ENCODE assay signal across 27 cellular contexts in genomic region chr11:125951731-125952130, GRCh38. TPM values are rescaled to one million over a fixed set of nuclear protein-coding genes. Genes with fewer than 3 reads are reported as not detected.
A peak's percentile ranks its signal among the peaks of the same experiment; 100 is the strongest.
DNase-seq lines count a peak whose midpoint lies in the region; ATAC-seq and TF ChIP-seq lines count a peak whose summit lies in the region.
"Had no signal": no experiment of that assay in that cellular context is flagged by ENCODE, and none has a peak within 500 bp of the region (broad histone marks: within the 10 kb centered on the region; RNA-seq: fewer than 3 reads in every experiment).

No MANE protein-coding gene starts in this region.

- TF ChIP-seq CTCF in BE2C (IDR thresholded peaks at IDR 0.05; ENCODE audit: low read depth, low read length) (0 out of 2 replicates have a peak, but pooled peaks have one; percentile 1), VCaP (conservative IDR thresholded peaks at IDR 0.05) (no peak), prostate gland (IDR thresholded peaks at IDR 0.05) (no peak)

- H3K4me1 ChIP-seq in BE2C (peaks cover 33% of the 10 kb centered on the region), prostate gland (replicated peaks) (peaks cover 18% of the 10 kb centered on the region)
- H3K4me1 ChIP-seq: Caco-2 had no signal

- DNase-seq in BE2C = peak; percentile 53
- no peak for DNase-seq in left ventricle myocardium superior
- no peak for DNase-seq in prostate gland (ENCODE audit: low spot score)
- DNase-seq in hippocampal formation (lab: John Stamatoyannopoulos, UW) = no peak
- DNase-seq in NCI-H82 treated with DMSO at 0.1 percent for 48 hours (lab: John Stamatoyannopoulos, UW; ENCODE audit: unreplicated experiment) = no peak
- no peak for DNase-seq in NCI-H1930 (lab: John Stamatoyannopoulos, UW)
- DNase-seq: activated CD8-positive, alpha-beta T cell treated with anti-CD3 and anti-CD28 coated beads, Interleukin-2, amount 10 ng/mL, durations not matched to agents 7 days and 5 days; activated T-cell treated with anti-CD3 and anti-CD28 coated beads, Interleukin-2, amount 50 U/mL, for 24 hours; Caco-2; cortex of kidney; H9; MG63; midbrain; NCI-H1436; NCI-H2171; NCI-H524 treated with DMSO at 0.1 percent for 48 hours; stimulated activated CD4-positive, alpha-beta T cell treated with anti-CD3 and anti-CD28 coated beads, Interleukin-4, amount 100 ng/mL, for 24 hours had no signal

- H3K27me3 ChIP-seq in BE2C (no peaks in the 10 kb centered on the region), prostate gland (replicated peaks; ENCODE audit: insufficient read depth) (no peaks in the 10 kb centered on the region)
- H3K27me3 ChIP-seq: MG63, upper lobe of left lung had no signal

- intact Hi-C loops in left ventricle myocardium superior (cut with micrococcal nuclease) = no loop called here
- intact Hi-C loops in prostate gland (cut with DNase I) = loop anchor here (5.0 to 10.0 kb wide), 2 partner anchors 63 to 111 kb away; partner anchors contain the start of gene CDON

- 77% methylated on average over 11 of the region's 11 CpGs for WGBS in prostate gland

- no peaks in the 10 kb centered on the region for H3K9me3 ChIP-seq in BE2C
- H3K9me3 ChIP-seq in prostate gland = no peaks in the 10 kb centered on the region
- H3K9me3 ChIP-seq: Caco-2, MG63, upper lobe of left lung had no signal

- H3K27ac ChIP-seq in VCaP (peak overlapping the region; percentile 85), prostate gland (peak overlapping the region; percentile 48 to 61)
- H3K27ac ChIP-seq: upper lobe of left lung had no signal

- no peak for TF ChIP-seq POLR2A in prostate gland (IDR thresholded peaks at IDR 0.05)

- ATAC-seq in left ventricle myocardium superior (peak; percentile 20), HG02571 (IDR thresholded peaks at IDR 0.05; ENCODE audit: unreplicated experiment) (no peak)
- ATAC-seq: activated CD4-positive, CD25-positive, alpha-beta regulatory T cell treated with anti-CD3 and anti-CD28 coated beads, Interleukin-2, amount 50 U/mL, for 24 hours; activated CD8-positive, alpha-beta T cell treated with anti-CD3 and anti-CD28 coated beads, Interleukin-2, amount 10 ng/mL, durations not matched to agents 7 days and 5 days had no signal

- H3K4me3 ChIP-seq in BE2C (ENCODE audit: low read depth, low read length) = peak overlapping the region; percentile 15; the same call in 1 of the 2 replicates
- H3K4me3 ChIP-seq in prostate gland = no peak overlapping the region
- H3K4me3 ChIP-seq: MG63, upper lobe of left lung had no signal

- H3K36me3 ChIP-seq in BE2C (peaks cover 27% of the 10 kb centered on the region), prostate gland (no peaks in the 10 kb centered on the region)
- H3K36me3 ChIP-seq: upper lobe of left lung had no signal

RNA-seq across cellular contexts. Expression of gene VSIG10L2, which starts 5.9 kb away (rescaled TPM):
- 1.3 TPM for polyA plus RNA-seq in BE2C (2012; ENCODE audit: insufficient read depth, insufficient read length, low read depth)
- total RNA-seq in left ventricle myocardium superior (not detected), prostate gland (1 to 10 TPM in 1 of 2 donors, under 1 TPM in 1; 0.14 to 1.3 TPM)
- total RNA-seq: A673; activated CD8-positive, alpha-beta T cell treated with anti-CD3 and anti-CD28 coated beads, Interleukin-2, amount 10 ng/mL, durations not matched to agents 7 days and 5 days; Caco-2; Daoy; H9; left colon; pulmonary artery endothelial cell had no signal
- polyA plus RNA-seq: BJ, neural cell had no signal

RNA-seq across cellular contexts. Expression of gene DDX25, which starts 47.4 kb away (rescaled TPM):
- polyA plus RNA-seq in BE2C (2012; ENCODE audit: insufficient read depth, insufficient read length, low read depth) = 5.5 TPM
- total RNA-seq in left ventricle myocardium superior (not detected), prostate gland (1 to 10 TPM in 1 of 2 donors, not detected in 1; 9.5 TPM)
- total RNA-seq: activated CD8-positive, alpha-beta T cell treated with anti-CD3 and anti-CD28 coated beads, Interleukin-2, amount 10 ng/mL, durations not matched to agents 7 days and 5 days; Caco-2; pulmonary artery endothelial cell had no signal
- polyA plus RNA-seq: BJ had no signal

RNA-seq across cellular contexts. Expression of gene PUS3, which starts 48.7 kb away (rescaled TPM):
- 67.5 TPM for polyA plus RNA-seq in BE2C (2012; ENCODE audit: insufficient read depth, insufficient read length, low read depth)
- 7.1 TPM for total RNA-seq in left ventricle myocardium superior
- 10 to 100 TPM in 1 of 2 donors, 1 to 10 TPM in 1; 8.3 to 11.8 TPM for total RNA-seq in prostate gland
